9 cellular contexts compared by ENCODE assay signal in the genomic region with DNA sequence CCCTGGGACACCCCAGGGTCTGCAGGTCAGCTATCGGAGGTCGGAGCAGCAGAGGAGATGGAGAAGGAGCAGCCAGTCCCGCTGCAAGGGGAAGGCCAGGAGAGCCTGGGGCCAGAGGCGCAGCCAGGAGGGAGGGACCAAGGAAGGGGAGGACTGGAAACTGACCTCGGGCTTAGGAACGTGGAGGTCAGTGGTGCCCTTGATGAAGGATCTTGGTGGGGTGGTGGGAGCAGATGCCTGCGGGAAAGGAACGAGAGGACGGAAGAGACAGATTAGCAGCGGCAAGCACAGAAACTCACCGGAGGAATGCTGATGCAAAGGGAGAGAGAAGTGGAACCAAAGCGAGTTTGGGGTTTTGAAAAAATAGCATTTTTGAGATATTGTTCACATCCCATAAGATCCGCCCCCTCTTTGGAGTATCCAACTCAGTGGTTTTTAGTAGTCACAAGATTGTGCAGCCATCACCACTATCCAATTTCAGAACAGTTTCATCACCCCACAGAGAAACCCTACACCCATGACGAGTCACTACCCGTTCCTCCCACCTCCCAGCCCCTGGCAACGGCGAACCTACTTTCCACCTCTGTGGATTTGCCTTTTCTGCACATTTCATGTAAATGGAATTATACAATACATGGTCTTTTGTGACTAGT. TPM values are rescaled to one million over a fixed set of nuclear protein-coding genes. Genes with fewer than 3 reads are reported as not detected.
DNase-seq lines count a peak whose midpoint lies in the region; ATAC-seq and TF ChIP-seq lines count a peak whose summit lies in the region.
"Had no signal": no experiment of that assay in that cellular context is flagged by ENCODE, and none has a peak within 500 bp of the region (broad histone marks: within the 10 kb centered on the region; RNA-seq: fewer than 3 reads in every experiment).

No MANE protein-coding gene starts in this region.

- no peak for ATAC-seq in HG02981 (IDR thresholded peaks at IDR 0.05; ENCODE audit: unreplicated experiment)

- WGBS in thyroid gland, 2 donors: 76 to 88% methylated on average over 17 of the region's 17 CpGs

- DNase-seq in activated T-cell treated with anti-CD3 and anti-CD28 coated beads for 48 hours (ENCODE audit: low read depth) (peak; percentile 56), activated T-cell treated with anti-CD3 and anti-CD28 coated beads for 4 hours (no peak), hepatic stellate cell (ENCODE audit: low spot score) (peak; percentile 85), thyroid gland (no peak)
- peak; percentile 71 to 78 for DNase-seq in activated T-cell treated with anti-CD3 and anti-CD28 coated beads, Interleukin-2, amount 50 U/mL, for 48 hours
- DNase-seq in central memory CD4-positive, alpha-beta T cell: no peak
- no peak for DNase-seq in activated CD8-positive, alpha-beta memory T cell treated with anti-CD3 and anti-CD28 coated beads for 24 hours

- H3K9me3 ChIP-seq in thyroid gland: no peaks in the 10 kb centered on the region

- peak overlapping the region in 2 of 3 donors; percentile 10 to 49 for H3K27ac ChIP-seq in thyroid gland
- H3K27ac ChIP-seq: KMS-11 had no signal

- TF ChIP-seq POLR2A in thyroid gland (IDR thresholded peaks at IDR 0.05): no peak

- H3K27me3 ChIP-seq in thyroid gland: no peaks in the 10 kb centered on the region

- intact Hi-C loops in thyroid gland (cut with DNase I): no loop called here

- no peak for TF ChIP-seq CTCF in thyroid gland (IDR thresholded peaks at IDR 0.05)

- H3K36me3 ChIP-seq in thyroid gland: no peaks in the 10 kb centered on the region

- H3K4me3 ChIP-seq in thyroid gland (replicated peaks in 1 of 3): no peak overlapping the region

- H3K4me1 ChIP-seq in thyroid gland: no peaks in the 10 kb centered on the region

RNA-seq across cellular contexts. Expression of a gene that starts 22.1 kb away (rescaled TPM):
- total RNA-seq in thyroid gland: 10 to 100 TPM; 12.1 to 20.3 (median 16.5) TPM

RNA-seq across cellular contexts. Expression of a gene that starts 27.7 kb away (rescaled TPM):
- 10 to 100 TPM; 24.4 to 34.0 (median 31.9) TPM for total RNA-seq in thyroid gland

Comparison
In these comparisons a context has a peak if more than half of its experiments do, and no peak if none do; other contexts are left out.
1. DNase-seq: peak in activated T-cell treated with anti-CD3 and anti-CD28 coated beads for 48 hours (single experiment), activated T-cell treated with anti-CD3 and anti-CD28 coated beads, Interleukin-2, amount 50 U/mL, for 48 hours (2 of 2) and hepatic stellate cell (single experiment); none in activated T-cell treated with anti-CD3 and anti-CD28 coated beads for 4 hours (single experiment), thyroid gland (0 of 2), central memory CD4-positive, alpha-beta T cell (single experiment) and activated CD8-positive, alpha-beta memory T cell treated with anti-CD3 and anti-CD28 coated beads for 24 hours (single experiment).